8 cellular contexts compared by ENCODE assay signal in the genomic region with DNA sequence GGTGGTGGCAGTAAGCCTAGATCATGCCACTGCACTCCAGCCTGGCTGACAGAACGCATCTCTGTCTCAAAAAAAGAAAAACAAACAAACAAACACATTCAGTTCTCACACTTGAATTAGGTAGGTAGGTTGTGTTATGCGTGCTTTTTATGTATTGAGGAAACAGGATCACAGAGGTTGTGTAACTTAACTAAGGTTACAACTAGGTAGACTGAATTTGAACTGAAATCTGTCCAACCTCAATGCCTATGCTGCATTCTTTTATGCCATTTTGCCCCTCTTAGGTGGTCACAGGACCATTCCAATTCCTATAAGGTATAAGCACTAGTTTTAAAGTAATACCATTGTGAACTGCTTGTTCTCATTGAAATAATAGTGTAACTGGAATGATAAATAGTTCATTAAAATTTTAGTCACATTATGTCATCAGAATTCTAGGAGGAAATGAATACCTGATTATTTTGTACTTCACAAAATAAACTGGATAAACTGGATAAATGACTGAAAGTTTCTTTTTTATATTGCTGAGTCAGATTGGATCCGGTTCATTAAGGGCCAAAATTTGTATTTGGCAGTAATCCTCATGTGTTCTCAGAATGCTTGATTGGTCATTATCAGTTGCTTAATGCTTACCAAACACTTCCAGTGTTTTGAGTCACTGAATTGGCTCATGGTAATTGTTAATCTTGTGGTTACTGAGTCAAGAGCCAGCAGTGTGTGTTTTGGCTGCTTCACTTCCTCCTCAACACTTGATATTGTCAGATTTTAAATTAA. TPM values are rescaled to one million over a fixed set of nuclear protein-coding genes. Genes with fewer than 3 reads are reported as not detected.
DNase-seq lines count a peak whose midpoint lies in the region; ATAC-seq and TF ChIP-seq lines count a peak whose summit lies in the region.

No MANE protein-coding gene starts in this region.

- H3K27ac ChIP-seq in sigmoid colon, result peak overlapping the region; percentile 29 to 53 (median 36)

- peaks cover 0 to 42% (median 26%) of the 10 kb centered on the region in 4 donors for H3K4me1 ChIP-seq in sigmoid colon

- DNase-seq in COR-L47 (lab: John Stamatoyannopoulos, UW) (peak; percentile 12), LoVo (ENCODE audit: low spot score) (peak; percentile 84), glomerular endothelial cell (ENCODE audit: extremely low read depth, low read depth, low spot score) (peak; percentile 81), sigmoid colon (peak; percentile 84), NCI-H1694 treated with DMSO at 0.1 percent for 48 hours (lab: John Stamatoyannopoulos, UW) (no peak)
- peak; percentile 42 for DNase-seq in activated CD8-positive, alpha-beta T cell treated with anti-CD3 and anti-CD28 coated beads for 36 hours
- no peak for DNase-seq in activated CD4-positive, CD25-positive, alpha-beta regulatory T cell (lab: John Stamatoyannopoulos, UW)

- TF ChIP-seq CTCF in activated CD8-positive, alpha-beta T cell treated with anti-CD3 and anti-CD28 coated beads for 36 hours (IDR thresholded peaks at IDR 0.05), result no peak
- no peak for TF ChIP-seq CTCF in sigmoid colon (IDR thresholded peaks at IDR 0.05)

- no peak for TF ChIP-seq POLR2A in sigmoid colon (IDR thresholded peaks at IDR 0.05)

- no peaks in the 10 kb centered on the region for H3K27me3 Mint-ChIP-seq in activated CD8-positive, alpha-beta T cell treated with anti-CD3 and anti-CD28 coated beads for 36 hours

- H3K4me3 ChIP-seq in sigmoid colon, result no peak overlapping the region

- H3K9me3 ChIP-seq in sigmoid colon, result no peaks in the 10 kb centered on the region

- 53 to 58% methylated on average over 3 of the region's 3 CpGs for WGBS in sigmoid colon, 2 donors

- peaks cover 36% of the 10 kb centered on the region for H3K4me1 Mint-ChIP-seq in activated CD8-positive, alpha-beta T cell treated with anti-CD3 and anti-CD28 coated beads for 36 hours (ENCODE audit: low read depth)

- intact Hi-C loops in activated CD8-positive, alpha-beta T cell treated with anti-CD3 and anti-CD28 coated beads for 36 hours (cut with micrococcal nuclease), result no loop called here
- intact Hi-C loops in sigmoid colon (cut with DNase I), result no loop called here

- ATAC-seq in GM21367 (IDR thresholded peaks at IDR 0.05; ENCODE audit: unreplicated experiment), result peak; percentile 71
- peak; percentile 95 for ATAC-seq in activated CD8-positive, alpha-beta T cell treated with anti-CD3 and anti-CD28 coated beads for 36 hours

- peaks cover 0 to 15% (median 5%) of the 10 kb centered on the region in 4 donors for H3K36me3 ChIP-seq in sigmoid colon

- CTCF ChIA-PET in activated CD8-positive, alpha-beta T cell treated with anti-CD3 and anti-CD28 coated beads for 36 hours (lab: Charles Lee), result no interaction called here

- POLR2A ChIA-PET in activated CD8-positive, alpha-beta T cell treated with anti-CD3 and anti-CD28 coated beads for 36 hours (lab: Charles Lee), result interaction anchor here (0.5 to 0.7 kb wide), 2 partner anchors 96 to 242 kb away, joined by 3 read pairs; no protein-coding TSS in a partner anchor

- peaks cover 11% of the 10 kb centered on the region for H3K36me3 Mint-ChIP-seq in activated CD8-positive, alpha-beta T cell treated with anti-CD3 and anti-CD28 coated beads for 36 hours (ENCODE audit: low read depth)

- TF ChIP-seq EP300 in sigmoid colon (IDR thresholded peaks at IDR 0.05), result peak in 1 of 4 donors; percentile 21

- H3K4me3 Mint-ChIP-seq in activated CD8-positive, alpha-beta T cell treated with anti-CD3 and anti-CD28 coated beads for 36 hours, result no peak overlapping the region

- peak overlapping the region; percentile 68 for H3K27ac Mint-ChIP-seq in activated CD8-positive, alpha-beta T cell treated with anti-CD3 and anti-CD28 coated beads for 36 hours

- no peaks in the 10 kb centered on the region for H3K27me3 ChIP-seq in sigmoid colon

- no peaks in the 10 kb centered on the region for H3K9me3 Mint-ChIP-seq in activated CD8-positive, alpha-beta T cell treated with anti-CD3 and anti-CD28 coated beads for 36 hours

RNA-seq across cellular contexts. Expression of a gene that starts 7.1 kb away (rescaled TPM):
- 10 to 100 TPM; 28.2 to 29.8 TPM for total RNA-seq in activated CD8-positive, alpha-beta T cell treated with anti-CD3 and anti-CD28 coated beads for 36 hours
- total RNA-seq in glomerular endothelial cell (30.6 and 34.5 TPM in 2 replicates), sigmoid colon (10 to 100 TPM; 42.5 to 52.7 (median 44.3) TPM)
- 10 to 100 TPM; 32.8 to 42.5 (median 34.8) TPM for polyA plus RNA-seq in sigmoid colon

RNA-seq across cellular contexts. Expression of a gene that starts 59.5 kb away (rescaled TPM):
- total RNA-seq in activated CD8-positive, alpha-beta T cell treated with anti-CD3 and anti-CD28 coated beads for 36 hours, result 10 to 100 TPM; 30.5 to 34.7 TPM
- total RNA-seq in glomerular endothelial cell (25.0 and 25.3 TPM in 2 replicates), sigmoid colon (10 to 100 TPM; 14.3 to 25.2 (median 20.2) TPM)
- 10 to 100 TPM; 21.6 to 33.8 (median 28.2) TPM for polyA plus RNA-seq in sigmoid colon

Comparison
In these comparisons a context has a peak if more than half of its experiments do, and no peak if none do; other contexts are left out.
1. DNase-seq: peak in COR-L47 (single experiment), LoVo (single experiment), activated CD8-positive, alpha-beta T cell treated with anti-CD3 and anti-CD28 coated beads for 36 hours (single experiment), glomerular endothelial cell (single experiment) and sigmoid colon (single experiment); none in NCI-H1694 treated with DMSO at 0.1 percent for 48 hours (single experiment) and activated CD4-positive, CD25-positive, alpha-beta regulatory T cell (0 of 4).